ENCODE assay signal across 13 cellular contexts in the genomic region with DNA sequence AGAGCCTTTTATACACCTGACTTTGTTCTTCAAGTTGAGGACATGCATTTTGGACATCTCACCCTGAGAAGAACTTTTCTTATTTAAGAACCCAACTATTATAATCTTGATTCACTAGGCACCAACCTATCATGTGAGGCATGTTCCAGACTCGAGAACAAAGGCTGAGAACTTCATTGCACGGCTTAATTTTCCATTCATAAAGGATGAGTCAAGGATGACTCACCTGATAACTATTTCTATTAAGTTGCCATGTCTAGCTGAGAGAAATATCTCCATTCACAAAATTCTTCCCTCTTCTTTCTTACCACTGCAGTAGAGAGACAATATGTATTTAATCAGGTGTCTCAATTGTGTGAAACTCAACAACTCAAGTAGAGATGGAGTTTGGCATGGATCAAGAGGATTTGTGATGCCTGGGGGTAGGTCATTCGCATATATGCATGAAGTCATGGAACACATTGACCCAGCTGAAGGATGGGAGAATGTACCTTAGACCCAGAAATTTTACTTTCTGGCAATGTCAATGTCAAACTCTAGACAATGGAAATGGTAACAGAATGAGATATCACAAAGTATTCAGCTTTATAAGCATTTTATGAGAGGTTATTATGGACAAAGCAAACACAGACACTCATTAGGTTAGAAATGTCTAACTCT.
A peak's percentile ranks its signal among the peaks of the same experiment; 100 is the strongest.
DNase-seq lines count a peak whose midpoint lies in the region; ATAC-seq, FAIRE-seq and TF ChIP-seq lines count a peak whose summit lies in the region.
"Had no signal": no experiment of that assay in that cellular context is flagged by ENCODE, and none has a peak within 500 bp of the region (broad histone marks: within the 10 kb centered on the region; RNA-seq: fewer than 3 reads in every experiment).

No MANE protein-coding gene starts in this region.

- H2AFZ ChIP-seq in ACC112 (ENCODE audit: low read length, unreplicated experiment), result no peak overlapping the region
- H2AFZ ChIP-seq in astrocyte (ENCODE audit: low read depth, low read length), result no peak overlapping the region

- peak overlapping the region; percentile 51 for H3K9ac ChIP-seq in astrocyte (ENCODE audit: low read length)
- H3K9ac ChIP-seq: BLaER1 had no signal

- no peaks in the 10 kb centered on the region for H4K20me1 ChIP-seq in astrocyte (ENCODE audit: insufficient read depth, low read length)
- H4K20me1 ChIP-seq: BLaER1 had no signal

- no peaks in the 10 kb centered on the region for H3K36me3 Mint-ChIP-seq in astrocyte (ENCODE audit: low read depth, unreplicated experiment)

- H3K4me3 ChIP-seq in ACC112 (ENCODE audit: low read depth, low read length) (peak overlapping the region; percentile 40), astrocyte (ENCODE audit: insufficient read depth, low read depth, low read length) (peak overlapping the region; percentile 3)
- H3K4me3 ChIP-seq: BLaER1, coronary artery had no signal

- H3K9me3 ChIP-seq in astrocyte (ENCODE audit: insufficient read depth, low read depth, low read length), result no peaks in the 10 kb centered on the region
- H3K9me3 ChIP-seq: BLaER1, neutrophil had no signal

- peaks cover 19% of the 10 kb centered on the region for H3K4me1 Mint-ChIP-seq in astrocyte (ENCODE audit: low read depth, unreplicated experiment)

- peak; percentile 98 for FAIRE-seq in astrocyte (lab: Jason Lieb, UNC)

- DNase-seq in HT-29 (ENCODE audit: low spot score) (peak; percentile 71), astrocyte (ENCODE audit: low read depth) (peak; percentile 96), hepatic stellate cell (ENCODE audit: low spot score) (peak; percentile 64), Right ventricle myocardium inferior (ENCODE audit: missing footprints) (no peak), NCI-H446 treated with DMSO at 0.1 percent for 48 hours (lab: John Stamatoyannopoulos, UW) (no peak)
- DNase-seq: activated T-cell treated with anti-CD3 and anti-CD28 coated beads, Interleukin-2, amount 50 U/mL, for 1 hour; NCI-H69 had no signal

- H3K27ac Mint-ChIP-seq in astrocyte (ENCODE audit: unreplicated experiment), result peak overlapping the region; percentile 92

- no peak for TF ChIP-seq CTCF in astrocyte (IDR thresholded peaks at IDR 0.05; ENCODE audit: insufficient read depth, low read depth, low read length)

- H3K4me3 Mint-ChIP-seq in astrocyte (ENCODE audit: unreplicated experiment), result peak overlapping the region; percentile 10

- H3K79me2 ChIP-seq in ACC112 (ENCODE audit: control insufficient read depth, insufficient read depth, low read length, unreplicated experiment) (no peaks in the 10 kb centered on the region), astrocyte (ENCODE audit: insufficient read depth, low read length) (no peaks in the 10 kb centered on the region)

- H3K36me3 ChIP-seq in ACC112 (ENCODE audit: insufficient read depth, low read length) (no peaks in the 10 kb centered on the region), astrocyte (ENCODE audit: insufficient read depth, low read length) (no peaks in the 10 kb centered on the region)
- H3K36me3 ChIP-seq: BLaER1, neutrophil had no signal

- peaks cover 4% of the 10 kb centered on the region for H3K9me3 Mint-ChIP-seq in astrocyte (ENCODE audit: unreplicated experiment)

- no peaks in the 10 kb centered on the region for H3K27me3 ChIP-seq in ACC112 (ENCODE audit: insufficient read depth, low read length)
- no peaks in the 10 kb centered on the region for H3K27me3 ChIP-seq in astrocyte (ENCODE audit: insufficient read depth, low read length)
- H3K27me3 ChIP-seq: BLaER1 had no signal

- H3K4me2 ChIP-seq in astrocyte (ENCODE audit: low read length), result peak overlapping the region; percentile 74
- H3K4me2 ChIP-seq: BLaER1 had no signal

- no peak for ATAC-seq in Right ventricle myocardium inferior
- no peak for ATAC-seq in HG03175 (IDR thresholded peaks at IDR 0.05; ENCODE audit: unreplicated experiment)
- no peak for ATAC-seq in HG02852 (IDR thresholded peaks at IDR 0.05; ENCODE audit: unreplicated experiment)

- H3K27me3 Mint-ChIP-seq in astrocyte (ENCODE audit: low read depth, unreplicated experiment), result no peaks in the 10 kb centered on the region

- intact Hi-C loops in Right ventricle myocardium inferior (cut with DNase I), result no loop called here

- H3K27ac ChIP-seq in ACC112 (ENCODE audit: low read depth, low read length) (peak overlapping the region; percentile 93), astrocyte (ENCODE audit: low read depth, low read length) (peak overlapping the region; percentile 91)
- H3K27ac ChIP-seq: BLaER1, coronary artery, neutrophil had no signal

- H3K4me1 ChIP-seq in ACC112 (ENCODE audit: control insufficient read depth, insufficient read depth, low read length, unreplicated experiment) (peaks cover 38% of the 10 kb centered on the region), astrocyte (ENCODE audit: insufficient read depth, low read length) (peaks cover 34% of the 10 kb centered on the region)
- H3K4me1 ChIP-seq: BLaER1 had no signal

Comparison
In these comparisons a context has a peak if more than half of its experiments do, and no peak if none do; other contexts are left out.
1. DNase-seq: peak in HT-29 (single experiment), astrocyte (single experiment) and hepatic stellate cell (single experiment); none in Right ventricle myocardium inferior (single experiment) and NCI-H446 treated with DMSO at 0.1 percent for 48 hours (single experiment).